Comparison of ENCODE assay signal across 12 cellular contexts in genomic region chr10:79055892-79056291, GRCh38.
"Had no signal": no experiment of that assay in that cellular context is flagged by ENCODE, and none has a peak within 500 bp of the region (broad histone marks: within the 10 kb centered on the region; RNA-seq: fewer than 3 reads in every experiment).

No MANE protein-coding gene starts in this region.

- H3K9me3 Mint-ChIP-seq: activated CD4-positive, alpha-beta T cell treated with anti-CD3 and anti-CD28 coated beads, Interleukin-2, amount 10 ng/mL, durations not matched to agents 24 days and 14 days; memory B cell; natural killer cell treated with Interleukin-12 subunit alpha and Interleukin-12 subunit beta and Interleukin-15 and Interleukin-18, amount 100 ng/mL, for 72 hours had no signal

- H3K9me3 ChIP-seq: left lung, upper lobe of left lung had no signal

- H3K4me1 Mint-ChIP-seq: memory B cell had no signal

- H3K4me3 ChIP-seq: left lung, upper lobe of left lung had no signal

- H3K27ac Mint-ChIP-seq: activated CD4-positive, alpha-beta T cell treated with anti-CD3 and anti-CD28 coated beads, Interleukin-2, amount 10 ng/mL, durations not matched to agents 24 days and 14 days; activated CD8-positive, alpha-beta T cell treated with anti-CD3 and anti-CD28 coated beads, Interleukin-2, amount 10 ng/mL, durations not matched to agents 7 days and 5 days; memory B cell; natural killer cell treated with Interleukin-12 subunit alpha and Interleukin-12 subunit beta and Interleukin-15 and Interleukin-18, amount 100 ng/mL, for 72 hours had no signal

- H3K36me3 Mint-ChIP-seq: memory B cell; natural killer cell treated with Interleukin-12 subunit alpha and Interleukin-12 subunit beta and Interleukin-15 and Interleukin-18, amount 100 ng/mL, for 72 hours had no signal

- DNase-seq: activated CD4-positive, alpha-beta T cell treated with anti-CD3 and anti-CD28 coated beads, Interleukin-2, amount 10 ng/mL, durations not matched to agents 24 days and 14 days; activated CD4-positive, CD25-positive, alpha-beta regulatory T cell; activated CD8-positive, alpha-beta memory T cell treated with anti-CD3 and anti-CD28 coated beads, Interleukin-2, amount 50 U/mL, for 4 hours; activated CD8-positive, alpha-beta T cell treated with anti-CD3 and anti-CD28 coated beads, Interleukin-2, amount 10 ng/mL, durations not matched to agents 7 days and 5 days; activated naive CD4-positive, alpha-beta T cell treated with Interleukin-2 at 50 U/mL for 16 hours; stimulated activated CD4-positive, alpha-beta T cell treated with anti-CD3 and anti-CD28 coated beads, Interleukin-2, amount 100 ng/mL, for 48 hours; stimulated activated naive CD4-positive, alpha-beta T cell treated with Interleukin-2 at 50 U/mL for 16 hours had no signal

- H3K27ac ChIP-seq: left lung, upper lobe of left lung had no signal

- H3K4me3 Mint-ChIP-seq: activated CD4-positive, alpha-beta T cell treated with anti-CD3 and anti-CD28 coated beads, Interleukin-2, amount 10 ng/mL, durations not matched to agents 24 days and 14 days; activated CD8-positive, alpha-beta T cell treated with anti-CD3 and anti-CD28 coated beads, Interleukin-2, amount 10 ng/mL, durations not matched to agents 7 days and 5 days; memory B cell; natural killer cell treated with Interleukin-12 subunit alpha and Interleukin-12 subunit beta and Interleukin-15 and Interleukin-18, amount 100 ng/mL, for 72 hours had no signal

- H3K36me3 ChIP-seq: left lung, upper lobe of left lung had no signal

- ATAC-seq: activated CD8-positive, alpha-beta T cell treated with anti-CD3 and anti-CD28 coated beads, Interleukin-2, amount 10 ng/mL, durations not matched to agents 7 days and 5 days; esophagus mucosa; left lung; natural killer cell treated with Interleukin-12 subunit alpha and Interleukin-12 subunit beta and Interleukin-15 and Interleukin-18, amount 100 ng/mL, for 72 hours had no signal

- H3K27me3 ChIP-seq: left lung, upper lobe of left lung had no signal
